ENCODE assay signal across 16 cellular contexts in the genomic region with DNA sequence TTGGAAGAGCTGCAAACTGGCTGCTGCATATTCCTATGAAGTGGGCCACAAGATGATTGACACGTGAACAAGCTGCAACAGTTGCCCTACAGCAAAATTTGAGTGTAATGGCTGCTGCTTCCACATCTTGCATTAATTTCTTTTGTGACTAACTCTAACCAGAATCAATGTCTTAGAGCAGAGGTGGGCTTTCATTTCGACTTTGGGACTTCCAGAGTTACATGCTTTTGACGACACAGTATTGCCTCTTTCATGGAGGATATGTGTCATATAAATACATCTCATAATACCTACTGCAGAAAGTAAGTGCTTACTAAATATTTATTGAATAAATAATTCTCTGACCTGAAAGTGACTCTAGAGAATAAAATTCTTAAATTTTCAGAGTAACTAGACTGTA.
DNase-seq lines count a peak whose midpoint lies in the region; ATAC-seq lines count a peak whose summit lies in the region.
"Had no signal": no experiment of that assay in that cellular context is flagged by ENCODE, and none has a peak within 500 bp of the region (broad histone marks: within the 10 kb centered on the region; RNA-seq: fewer than 3 reads in every experiment).

No MANE protein-coding gene starts in this region.

- CTCF ChIA-PET in activated naive CD4-positive, alpha-beta T cell treated with anti-CD3 and anti-CD28 coated beads for 36 hours (lab: Charles Lee), result no interaction called here
- CTCF ChIA-PET in activated naive CD4-positive, alpha-beta T cell treated with anti-CD3 and anti-CD28 coated beads, Interleukin-2, amount 10 ng/mL, durations not matched to agents 7 days and 5 days (lab: Charles Lee), result no interaction called here

- no peaks in the 10 kb centered on the region for H3K36me3 Mint-ChIP-seq in activated T-cell treated with anti-CD3 and anti-CD28 coated beads, Interleukin-2, amount 50 U/mL, for 24 hours (ENCODE audit: low read depth)
- H3K36me3 Mint-ChIP-seq in activated naive CD4-positive, alpha-beta T cell treated with anti-CD3 and anti-CD28 coated beads for 36 hours (ENCODE audit: low read depth), result no peaks in the 10 kb centered on the region
- H3K36me3 Mint-ChIP-seq in activated naive CD4-positive, alpha-beta T cell treated with anti-CD3 and anti-CD28 coated beads, Interleukin-2, amount 10 ng/mL, durations not matched to agents 7 days and 5 days, result no peaks in the 10 kb centered on the region
- no peaks in the 10 kb centered on the region for H3K36me3 Mint-ChIP-seq in stimulated activated effector memory CD8-positive, alpha-beta T cell treated with anti-CD3 and anti-CD28 coated beads, Interleukin-12 subunit alpha, Interleukin-12 subunit beta, amount 100 ng/mL, for 72 hours
- H3K36me3 Mint-ChIP-seq: CD4-positive, alpha-beta memory T cell had no signal

- H3K27ac Mint-ChIP-seq in activated T-cell treated with anti-CD3 and anti-CD28 coated beads, Interleukin-2, amount 50 U/mL, for 24 hours, result peak overlapping the region; percentile 71
- peak overlapping the region; percentile 27 for H3K27ac Mint-ChIP-seq in activated naive CD4-positive, alpha-beta T cell treated with anti-CD3 and anti-CD28 coated beads for 36 hours
- H3K27ac Mint-ChIP-seq in activated naive CD4-positive, alpha-beta T cell treated with anti-CD3 and anti-CD28 coated beads, Interleukin-2, amount 10 ng/mL, durations not matched to agents 7 days and 5 days, result no peak overlapping the region
- H3K27ac Mint-ChIP-seq in stimulated activated naive CD8-positive, alpha-beta T cell treated with anti-CD3 and anti-CD28 coated beads, Interleukin-15, amount 100 ng/mL, for 72 hours, result no peak overlapping the region
- H3K27ac Mint-ChIP-seq in stimulated activated effector memory CD8-positive, alpha-beta T cell treated with anti-CD3 and anti-CD28 coated beads, Interleukin-12 subunit alpha, Interleukin-12 subunit beta, amount 100 ng/mL, for 72 hours, result no peak overlapping the region
- H3K27ac Mint-ChIP-seq: CD4-positive, alpha-beta memory T cell; H9 had no signal

- intact Hi-C loops in activated naive CD4-positive, alpha-beta T cell treated with anti-CD3 and anti-CD28 coated beads for 36 hours (cut with micrococcal nuclease), result no loop called here

- H3K4me1 Mint-ChIP-seq in activated T-cell treated with anti-CD3 and anti-CD28 coated beads, Interleukin-2, amount 50 U/mL, for 24 hours (ENCODE audit: low read depth), result peaks cover 38% of the 10 kb centered on the region
- H3K4me1 Mint-ChIP-seq in activated naive CD4-positive, alpha-beta T cell treated with anti-CD3 and anti-CD28 coated beads for 36 hours (ENCODE audit: low read depth), result peaks cover 33% of the 10 kb centered on the region
- no peaks in the 10 kb centered on the region for H3K4me1 Mint-ChIP-seq in activated naive CD4-positive, alpha-beta T cell treated with anti-CD3 and anti-CD28 coated beads, Interleukin-2, amount 10 ng/mL, durations not matched to agents 7 days and 5 days
- peaks cover 10% of the 10 kb centered on the region for H3K4me1 Mint-ChIP-seq in stimulated activated naive CD8-positive, alpha-beta T cell treated with anti-CD3 and anti-CD28 coated beads, Interleukin-15, amount 100 ng/mL, for 72 hours
- H3K4me1 Mint-ChIP-seq in stimulated activated effector memory CD8-positive, alpha-beta T cell treated with anti-CD3 and anti-CD28 coated beads, Interleukin-12 subunit alpha, Interleukin-12 subunit beta, amount 100 ng/mL, for 72 hours, result peaks cover 15% of the 10 kb centered on the region
- H3K4me1 Mint-ChIP-seq: CD4-positive, alpha-beta memory T cell had no signal

- peak; percentile 44 for ATAC-seq in stimulated activated naive CD8-positive, alpha-beta T cell treated with anti-CD3 and anti-CD28 coated beads, Interleukin-15, Interleukin-2, amounts not matched to agents 100 U/mL and 50 U/mL, for 24 hours
- no peak for ATAC-seq in stimulated activated naive CD8-positive, alpha-beta T cell treated with anti-CD3 and anti-CD28 coated beads, Interleukin-15, amount 100 ng/mL, for 72 hours
- ATAC-seq in stimulated activated effector memory CD8-positive, alpha-beta T cell treated with anti-CD3 and anti-CD28 coated beads, Interleukin-12 subunit alpha, Interleukin-12 subunit beta, amount 100 ng/mL, for 72 hours, result peak; percentile 33
- ATAC-seq: HCT116 had no signal

- H3K27me3 Mint-ChIP-seq in activated T-cell treated with anti-CD3 and anti-CD28 coated beads, Interleukin-2, amount 50 U/mL, for 24 hours, result no peaks in the 10 kb centered on the region
- no peaks in the 10 kb centered on the region for H3K27me3 Mint-ChIP-seq in activated naive CD4-positive, alpha-beta T cell treated with anti-CD3 and anti-CD28 coated beads for 36 hours (ENCODE audit: low read depth)
- no peaks in the 10 kb centered on the region for H3K27me3 Mint-ChIP-seq in activated naive CD4-positive, alpha-beta T cell treated with anti-CD3 and anti-CD28 coated beads, Interleukin-2, amount 10 ng/mL, durations not matched to agents 7 days and 5 days
- H3K27me3 Mint-ChIP-seq in stimulated activated naive CD8-positive, alpha-beta T cell treated with anti-CD3 and anti-CD28 coated beads, Interleukin-15, amount 100 ng/mL, for 72 hours, result no peaks in the 10 kb centered on the region

- H3K9me3 Mint-ChIP-seq in activated T-cell treated with anti-CD3 and anti-CD28 coated beads, Interleukin-2, amount 50 U/mL, for 24 hours, result no peaks in the 10 kb centered on the region
- H3K9me3 Mint-ChIP-seq in activated naive CD4-positive, alpha-beta T cell treated with anti-CD3 and anti-CD28 coated beads for 36 hours, result no peaks in the 10 kb centered on the region
- no peaks in the 10 kb centered on the region for H3K9me3 Mint-ChIP-seq in activated naive CD4-positive, alpha-beta T cell treated with anti-CD3 and anti-CD28 coated beads, Interleukin-2, amount 10 ng/mL, durations not matched to agents 7 days and 5 days
- H3K9me3 Mint-ChIP-seq in stimulated activated naive CD8-positive, alpha-beta T cell treated with anti-CD3 and anti-CD28 coated beads, Interleukin-15, amount 100 ng/mL, for 72 hours, result peaks cover under 1 to 4% of the 10 kb centered on the region in 2 donors
- no peaks in the 10 kb centered on the region for H3K9me3 Mint-ChIP-seq in stimulated activated effector memory CD8-positive, alpha-beta T cell treated with anti-CD3 and anti-CD28 coated beads, Interleukin-12 subunit alpha, Interleukin-12 subunit beta, amount 100 ng/mL, for 72 hours
- H3K9me3 Mint-ChIP-seq: H9 had no signal

- H3K4me3 Mint-ChIP-seq in activated T-cell treated with anti-CD3 and anti-CD28 coated beads, Interleukin-2, amount 50 U/mL, for 24 hours, result no peak overlapping the region
- H3K4me3 Mint-ChIP-seq in activated naive CD4-positive, alpha-beta T cell treated with anti-CD3 and anti-CD28 coated beads for 36 hours, result no peak overlapping the region
- no peak overlapping the region for H3K4me3 Mint-ChIP-seq in activated naive CD4-positive, alpha-beta T cell treated with anti-CD3 and anti-CD28 coated beads, Interleukin-2, amount 10 ng/mL, durations not matched to agents 7 days and 5 days
- H3K4me3 Mint-ChIP-seq in stimulated activated naive CD8-positive, alpha-beta T cell treated with anti-CD3 and anti-CD28 coated beads, Interleukin-15, amount 100 ng/mL, for 72 hours, result no peak overlapping the region
- no peak overlapping the region for H3K4me3 Mint-ChIP-seq in stimulated activated effector memory CD8-positive, alpha-beta T cell treated with anti-CD3 and anti-CD28 coated beads, Interleukin-12 subunit alpha, Interleukin-12 subunit beta, amount 100 ng/mL, for 72 hours
- H3K4me3 Mint-ChIP-seq: CD4-positive, alpha-beta memory T cell; H9 had no signal

- DNase-seq in activated T-cell treated with anti-CD3 and anti-CD28 coated beads, Interleukin-2, amount 50 U/mL, for 24 hours, result no peak
- DNase-seq in activated T-cell treated with anti-CD3 and anti-CD28 coated beads, Interleukin-2, amount 50 U/mL, for 48 hours, result no peak
- DNase-seq in activated naive CD4-positive, alpha-beta T cell treated with anti-CD3 and anti-CD28 coated beads for 36 hours, result peak; percentile 10
- DNase-seq in activated naive CD4-positive, alpha-beta T cell treated with anti-CD3 and anti-CD28 coated beads, Interleukin-2, amount 10 ng/mL, durations not matched to agents 7 days and 5 days, result no peak
- DNase-seq in stimulated activated naive CD8-positive, alpha-beta T cell treated with anti-CD3 and anti-CD28 coated beads, Interleukin-15, Interleukin-2, amounts not matched to agents 100 U/mL and 50 U/mL, for 24 hours, result no peak
- DNase-seq in stimulated activated naive CD8-positive, alpha-beta T cell treated with anti-CD3 and anti-CD28 coated beads, Interleukin-15, amount 100 ng/mL, for 72 hours, result no peak
- no peak for DNase-seq in stimulated activated effector memory CD8-positive, alpha-beta T cell treated with anti-CD3 and anti-CD28 coated beads, Interleukin-12 subunit alpha, Interleukin-12 subunit beta, amount 100 ng/mL, for 72 hours (ENCODE audit: low spot score in 2 of 2)
- DNase-seq in COR-L47 (lab: John Stamatoyannopoulos, UW), result no peak
- DNase-seq: C1 segment of cervical spinal cord; Caco-2; CD4-positive, alpha-beta memory T cell; DMS153; DND-41; GM23248; H9 had no signal

Comparison
In these comparisons a context has a peak if more than half of its experiments do, and no peak if none do; other contexts are left out.
1. H3K27ac Mint-ChIP-seq: peak in activated T-cell treated with anti-CD3 and anti-CD28 coated beads, Interleukin-2, amount 50 U/mL, for 24 hours (single experiment) and activated naive CD4-positive, alpha-beta T cell treated with anti-CD3 and anti-CD28 coated beads for 36 hours (single experiment); none in activated naive CD4-positive, alpha-beta T cell treated with anti-CD3 and anti-CD28 coated beads, Interleukin-2, amount 10 ng/mL, durations not matched to agents 7 days and 5 days (single experiment), stimulated activated naive CD8-positive, alpha-beta T cell treated with anti-CD3 and anti-CD28 coated beads, Interleukin-15, amount 100 ng/mL, for 72 hours (0 of 2) and stimulated activated effector memory CD8-positive, alpha-beta T cell treated with anti-CD3 and anti-CD28 coated beads, Interleukin-12 subunit alpha, Interleukin-12 subunit beta, amount 100 ng/mL, for 72 hours (single experiment).